9 cellular contexts compared by ENCODE assay signal in genomic region chr15:63234479-63234878, GRCh38. TPM values are rescaled to one million over a fixed set of nuclear protein-coding genes. Genes with fewer than 3 reads are reported as not detected.
DNase-seq lines count a peak whose midpoint lies in the region; ATAC-seq, FAIRE-seq and TF ChIP-seq lines count a peak whose summit lies in the region.
"Had no signal": no experiment of that assay in that cellular context is flagged by ENCODE, and none has a peak within 500 bp of the region (broad histone marks: within the 10 kb centered on the region; RNA-seq: fewer than 3 reads in every experiment).

No MANE protein-coding gene starts in this region.

- TF ChIP-seq CTCF in endothelial cell of umbilical vein (IDR thresholded peaks at IDR 0.05; ENCODE audit: extremely low read depth in 1 of 2, insufficient read depth in 1 of 2, low read depth in 1 of 2, low read length in 2 of 2) (no peak), uterus (IDR thresholded peaks at IDR 0.05) (no peak)

- dilution Hi-C loops in endothelial cell of umbilical vein (cut with MboI; ENCODE audit: extremely low pct_ligation_motif_present, low sequenced_read_pairs), result no loop called here

- H3K27me3 Mint-ChIP-seq in activated T-cell treated with anti-CD3 and anti-CD28 coated beads, Interleukin-2, amount 50 U/mL, for 72 hours (ENCODE audit: low read depth), result no peaks in the 10 kb centered on the region

- H3K9ac ChIP-seq in endothelial cell of umbilical vein (replicated peaks; ENCODE audit: extremely low read depth, insufficient read depth, low read length), result peak overlapping the region; percentile 63

- FAIRE-seq in endothelial cell of umbilical vein (lab: Jason Lieb, UNC), result no peak

- H4K20me1 ChIP-seq in endothelial cell of umbilical vein (replicated peaks; ENCODE audit: control insufficient read depth, extremely low read depth, insufficient read depth, low read length), result no peaks in the 10 kb centered on the region

- no peak for DNase-seq in activated T-cell treated with anti-CD3 and anti-CD28 coated beads, Interleukin-2, amount 50 U/mL, for 72 hours
- no peak for DNase-seq in activated T-cell treated with anti-CD3 and anti-CD28 coated beads, Interleukin-2, amount 50 U/mL, for 1 hour
- peak; percentile 89 for DNase-seq in endothelial cell of umbilical vein (ENCODE audit: low read depth, low spot score)
- peak; percentile 71 for DNase-seq in myocyte (ENCODE audit: low read depth)
- peak; percentile 38 to 48 for DNase-seq in uterus
- no peak for DNase-seq in activated CD8-positive, alpha-beta memory T cell treated with anti-CD3 and anti-CD28 coated beads, Interleukin-2, amount 50 U/mL, for 4 hours
- DNase-seq in effector memory CD4-positive, alpha-beta T cell, result no peak
- DNase-seq: NCI-H82 had no signal

- H2AFZ ChIP-seq in endothelial cell of umbilical vein (ENCODE audit: low read depth, low read length), result no peak overlapping the region

- H3K4me3 Mint-ChIP-seq in activated T-cell treated with anti-CD3 and anti-CD28 coated beads, Interleukin-2, amount 50 U/mL, for 72 hours, result peak overlapping the region; percentile 48 to 66

- no peaks in the 10 kb centered on the region for H3K27me3 ChIP-seq in endothelial cell of umbilical vein (ENCODE audit: control insufficient read depth in 2 of 2, insufficient read depth in 2 of 2, low read length in 2 of 2)
- no peaks in the 10 kb centered on the region for H3K27me3 ChIP-seq in uterus
- no peaks in the 10 kb centered on the region for H3K27me3 ChIP-seq in effector memory CD4-positive, alpha-beta T cell (replicated peaks; ENCODE audit: control insufficient read depth, insufficient read depth, low read length, poor library complexity, severe bottlenecking)

- no peaks in the 10 kb centered on the region for H3K9me1 ChIP-seq in endothelial cell of umbilical vein (replicated peaks; ENCODE audit: control insufficient read depth, extremely low read depth, insufficient read depth, low read length)

- peak overlapping the region; percentile 90 for H3K27ac Mint-ChIP-seq in activated T-cell treated with anti-CD3 and anti-CD28 coated beads, Interleukin-2, amount 50 U/mL, for 72 hours

- H3K4me3 ChIP-seq in endothelial cell of umbilical vein (replicated peaks in 1 of 3; ENCODE audit: insufficient read depth in 1 of 3, low read depth in 1 of 3, low read length in 3 of 3) (no peak overlapping the region), uterus (no peak overlapping the region)
- no peak overlapping the region for H3K4me3 ChIP-seq in effector memory CD4-positive, alpha-beta T cell (ENCODE audit: insufficient read depth, low read depth, low read length, poor library complexity, severe bottlenecking)

- H3K4me1 ChIP-seq in endothelial cell of umbilical vein (ENCODE audit: control insufficient read depth, extremely low read depth, insufficient read depth, low read length) (peaks cover 52% of the 10 kb centered on the region), uterus (no peaks in the 10 kb centered on the region)
- H3K4me1 ChIP-seq in effector memory CD4-positive, alpha-beta T cell (ENCODE audit: control insufficient read depth, insufficient read depth, low read length, poor library complexity, severe bottlenecking), result peaks cover 27% of the 10 kb centered on the region

- POLR2A ChIA-PET in endothelial cell of umbilical vein (lab: Charles Lee), result no interaction called here

- CTCF ChIA-PET in endothelial cell of umbilical vein (lab: Charles Lee), result interaction anchor here (1.7 kb wide), 2 partner anchors 17 to 168 kb away, joined by 4 to 6 read pairs; no protein-coding TSS in a partner anchor

- TF ChIP-seq POLR2A in endothelial cell of umbilical vein (IDR thresholded peaks at IDR 0.05; ENCODE audit: low read depth, low read length) (no peak), uterus (IDR thresholded peaks at IDR 0.05) (no peak)

- intact Hi-C loops in endothelial cell of umbilical vein (cut with micrococcal nuclease) (loop anchor here (1.0 to 5.0 kb wide), 2 partner anchors 10 to 387 kb away; no protein-coding TSS in a partner anchor), uterus (cut with DNase I; ENCODE audit: low total_unique reads) (no loop called here)

- H3K36me3 ChIP-seq in endothelial cell of umbilical vein (ENCODE audit: control insufficient read depth in 2 of 2, extremely low read depth in 1 of 2, insufficient read depth in 2 of 2, low read length in 2 of 2), result no peaks in the 10 kb centered on the region
- no peaks in the 10 kb centered on the region for H3K36me3 ChIP-seq in uterus
- H3K36me3 ChIP-seq in effector memory CD4-positive, alpha-beta T cell (ENCODE audit: control insufficient read depth, insufficient read depth, low read length), result no peaks in the 10 kb centered on the region

- peaks cover 0 to 3% of the 10 kb centered on the region in 2 donors for H3K9me3 Mint-ChIP-seq in activated T-cell treated with anti-CD3 and anti-CD28 coated beads, Interleukin-2, amount 50 U/mL, for 72 hours

- peaks cover 33% of the 10 kb centered on the region for H3K79me2 ChIP-seq in endothelial cell of umbilical vein (ENCODE audit: control insufficient read depth, insufficient read depth, low read length)

- peaks cover 1 to 17% of the 10 kb centered on the region in 2 donors for H3K36me3 Mint-ChIP-seq in activated T-cell treated with anti-CD3 and anti-CD28 coated beads, Interleukin-2, amount 50 U/mL, for 72 hours (ENCODE audit: insufficient read depth in 2 of 2)

- no peak for ATAC-seq in activated T-cell treated with anti-CD3 and anti-CD28 coated beads, Interleukin-2, amount 50 U/mL, for 72 hours (replicated peaks in 1 of 2)
- no peak for ATAC-seq in HG02870 (IDR thresholded peaks at IDR 0.05; ENCODE audit: unreplicated experiment)

- peak overlapping the region; percentile 67 for H3K4me2 ChIP-seq in endothelial cell of umbilical vein (ENCODE audit: insufficient read depth, low read length)

- no TSS peak for BruUV-seq in endothelial cell of umbilical vein (replicated peaks; lab: Mats Ljungman, UMichigan)

- no peaks in the 10 kb centered on the region for H3K9me3 ChIP-seq in endothelial cell of umbilical vein (replicated peaks; ENCODE audit: control insufficient read depth, insufficient read depth, low read length)
- H3K9me3 ChIP-seq in uterus, result no peaks in the 10 kb centered on the region
- no peaks in the 10 kb centered on the region for H3K9me3 ChIP-seq in effector memory CD4-positive, alpha-beta T cell (ENCODE audit: control insufficient read depth, low read length)

- peak overlapping the region; percentile 91 for H3K27ac ChIP-seq in endothelial cell of umbilical vein (ENCODE audit: insufficient read depth, low read depth, low read length)
- H3K27ac ChIP-seq in uterus, result peak overlapping the region; percentile 33 to 63
- no peak overlapping the region for H3K27ac ChIP-seq in effector memory CD4-positive, alpha-beta T cell (ENCODE audit: insufficient read depth, low read length, poor library complexity, severe bottlenecking)

- H3K4me1 Mint-ChIP-seq in activated T-cell treated with anti-CD3 and anti-CD28 coated beads, Interleukin-2, amount 50 U/mL, for 72 hours (ENCODE audit: low read depth), result peaks cover 89% of the 10 kb centered on the region

TF ChIP-seq in endothelial cell of umbilical vein, 7 proteins besides CTCF, POLR2A, EP300 and RAD21:
- TF ChIP-seq FOS (IDR thresholded peaks at IDR 0.05; ENCODE audit: borderline replicate concordance, insufficient read depth, low read length) (no peak), GATA2 (IDR thresholded peaks at IDR 0.05; ENCODE audit: insufficient read depth, insufficient read length, low read depth, low read length) (no peak), JUN (IDR thresholded peaks at IDR 0.05; ENCODE audit: borderline replicate concordance, insufficient read depth, insufficient read length, low read depth) (no peak), MAX (IDR thresholded peaks at IDR 0.05; ENCODE audit: insufficient read depth, insufficient read length) (peak; percentile 25), MYC (IDR thresholded peaks at IDR 0.05; ENCODE audit: low read depth, low read length) (no peak), EZH2 (IDR thresholded peaks at IDR 0.05; ENCODE audit: borderline replicate concordance, low read depth, low read length, severe bottlenecking) (no peak)

RNA-seq across cellular contexts. Expression of gene APH1B, which starts 42.9 kb away (rescaled TPM):
- 10 to 100 TPM; 24.4 to 30.6 TPM for total RNA-seq in activated T-cell treated with anti-CD3 and anti-CD28 coated beads, Interleukin-2, amount 50 U/mL, for 72 hours
- total RNA-seq in endothelial cell of umbilical vein, result 24.6 and 28.8 TPM in 2 replicates
- polyA plus RNA-seq in endothelial cell of umbilical vein, result 14.0 and 14.6 TPM in 2 replicates
- 7.7 and 8.3 TPM in 2 replicates for polyA plus RNA-seq in endothelial cell of umbilical vein (2011; cell fraction: cytosol; rRNA removed)
- 17.3 and 20.7 TPM in 2 replicates for polyA plus RNA-seq in endothelial cell of umbilical vein (2011; cell fraction: nucleus; rRNA removed)
- polyA plus RNA-seq in endothelial cell of umbilical vein (2012), result 9.5 and 14.2 TPM in 2 replicates
- 21.7 and 27.9 TPM in 2 replicates for polyA minus RNA-seq in endothelial cell of umbilical vein
- not detected for polyA minus RNA-seq in endothelial cell of umbilical vein (2011; cell fraction: cytosol; rRNA and poly(A)+ RNA removed)
- 19.2 and 31.2 TPM in 2 replicates for polyA minus RNA-seq in endothelial cell of umbilical vein (2011; cell fraction: nucleus; rRNA and poly(A)+ RNA removed)
- total RNA-seq in myocyte, result 15.2 and 19.7 TPM in 2 replicates
- 10.7 TPM for polyA plus RNA-seq in myocyte (2012)
- total RNA-seq in uterus, result 10 to 100 TPM; 20.0 to 35.9 (median 27.2) TPM

RNA-seq across cellular contexts. Expression of gene RAB8B, which starts 45.1 kb away (rescaled TPM):
- 100 to 1,000 TPM; 122 to 157 TPM for total RNA-seq in activated T-cell treated with anti-CD3 and anti-CD28 coated beads, Interleukin-2, amount 50 U/mL, for 72 hours
- total RNA-seq in endothelial cell of umbilical vein (50.3 and 52.5 TPM in 2 replicates), myocyte (16.4 and 24.0 TPM in 2 replicates), uterus (100 to 1,000 TPM in 1 of 4 donors, 10 to 100 TPM in 3; 47.6 to 179 (median 67.1) TPM)
- 7.5 and 10.4 TPM in 2 replicates for polyA plus RNA-seq in endothelial cell of umbilical vein
- polyA plus RNA-seq in endothelial cell of umbilical vein (2011; cell fraction: cytosol; rRNA removed), result 16.2 and 17.8 TPM in 2 replicates
- 16.0 and 23.7 TPM in 2 replicates for polyA plus RNA-seq in endothelial cell of umbilical vein (2011; cell fraction: nucleus; rRNA removed)
- 38.0 and 52.8 TPM in 2 replicates for polyA plus RNA-seq in endothelial cell of umbilical vein (2012)
- polyA minus RNA-seq in endothelial cell of umbilical vein, result 31.1 and 38.5 TPM in 2 replicates
- polyA minus RNA-seq in endothelial cell of umbilical vein (2011; cell fraction: cytosol; rRNA and poly(A)+ RNA removed), result 30.1 TPM
- 11.3 and 19.3 TPM in 2 replicates for polyA minus RNA-seq in endothelial cell of umbilical vein (2011; cell fraction: nucleus; rRNA and poly(A)+ RNA removed)
- 10.4 TPM for polyA plus RNA-seq in myocyte (2012)

Comparison
In these comparisons a context has a peak if more than half of its experiments do, and no peak if none do; other contexts are left out.
1. DNase-seq: peak in endothelial cell of umbilical vein (single experiment), myocyte (single experiment) and uterus (2 of 2); none in activated T-cell treated with anti-CD3 and anti-CD28 coated beads, Interleukin-2, amount 50 U/mL, for 72 hours (0 of 2), activated T-cell treated with anti-CD3 and anti-CD28 coated beads, Interleukin-2, amount 50 U/mL, for 1 hour (single experiment), activated CD8-positive, alpha-beta memory T cell treated with anti-CD3 and anti-CD28 coated beads, Interleukin-2, amount 50 U/mL, for 4 hours (single experiment) and effector memory CD4-positive, alpha-beta T cell (0 of 3).